ENCODE assay signal across 1 cellular context in the genomic region with DNA sequence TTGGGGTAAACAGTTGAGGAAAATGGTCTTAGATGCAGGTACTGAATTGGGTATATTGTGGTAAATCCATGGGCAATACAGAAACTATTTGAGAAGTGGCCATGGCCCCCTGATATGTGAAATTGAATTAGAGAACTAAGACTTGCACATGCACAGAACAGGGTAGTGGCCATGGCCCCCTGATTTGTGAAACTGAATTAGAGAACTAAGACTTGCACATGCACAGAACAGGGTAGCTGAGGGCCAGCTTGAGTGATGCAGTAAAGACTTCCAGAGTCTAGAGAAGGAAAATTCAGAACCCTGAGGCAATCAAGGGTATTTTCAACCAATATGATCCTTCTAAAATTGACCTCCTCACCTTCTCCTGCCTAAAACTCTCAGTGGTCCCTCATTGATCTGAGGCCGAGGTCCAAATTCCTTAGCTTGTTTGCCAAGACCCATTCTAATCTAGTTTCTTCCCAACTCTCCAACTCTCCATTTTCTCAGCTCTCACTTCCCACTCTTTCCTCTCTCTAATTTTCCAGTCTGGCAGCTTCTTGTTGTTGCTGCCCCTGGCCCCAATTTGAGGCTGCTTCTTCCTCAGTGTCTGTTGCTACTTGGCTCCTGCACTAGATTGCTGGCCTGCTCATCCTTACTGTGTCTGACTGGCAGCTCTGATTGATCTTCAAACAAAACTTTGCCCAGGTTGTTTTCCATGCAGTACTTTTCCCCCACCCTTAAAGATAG.
TF ChIP-seq lines count a peak whose summit lies in the region.

No MANE protein-coding gene starts in this region.

TF ChIP-seq in WTC11, 78 proteins besides CTCF, POLR2A, EP300 and RAD21:
- TF ChIP-seq ARID4B (CRISPR knock-in tag; IDR thresholded peaks at IDR 0.05; ENCODE audit: borderline replicate concordance): no peak
- no peak for TF ChIP-seq GABPB1 (CRISPR knock-in tag; IDR thresholded peaks at IDR 0.05)
- no peak for TF ChIP-seq JAZF1 (CRISPR knock-in tag; IDR thresholded peaks at IDR 0.05)
- no peak for TF ChIP-seq KAT7 (CRISPR knock-in tag; IDR thresholded peaks at IDR 0.05; ENCODE audit: borderline replicate concordance)
- no peak for TF ChIP-seq MYBL2 (CRISPR knock-in tag; IDR thresholded peaks at IDR 0.05)
- no peak for TF ChIP-seq SOX15 (CRISPR knock-in tag; IDR thresholded peaks at IDR 0.05)
- TF ChIP-seq IRF2 (CRISPR knock-in tag; IDR thresholded peaks at IDR 0.05; ENCODE audit: borderline replicate concordance, low read depth): no peak
- TF ChIP-seq, protein P1, sequence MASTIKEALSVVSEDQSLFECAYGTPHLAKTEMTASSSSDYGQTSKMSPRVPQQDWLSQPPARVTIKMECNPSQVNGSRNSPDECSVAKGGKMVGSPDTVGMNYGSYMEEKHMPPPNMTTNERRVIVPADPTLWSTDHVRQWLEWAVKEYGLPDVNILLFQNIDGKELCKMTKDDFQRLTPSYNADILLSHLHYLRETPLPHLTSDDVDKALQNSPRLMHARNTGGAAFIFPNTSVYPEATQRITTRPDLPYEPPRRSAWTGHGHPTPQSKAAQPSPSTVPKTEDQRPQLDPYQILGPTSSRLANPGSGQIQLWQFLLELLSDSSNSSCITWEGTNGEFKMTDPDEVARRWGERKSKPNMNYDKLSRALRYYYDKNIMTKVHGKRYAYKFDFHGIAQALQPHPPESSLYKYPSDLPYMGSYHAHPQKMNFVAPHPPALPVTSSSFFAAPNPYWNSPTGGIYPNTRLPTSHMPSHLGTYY (CRISPR knock-in tag; IDR thresholded peaks at IDR 0.05): no peak
- no peak for TF ChIP-seq ZNF121 (CRISPR knock-in tag; IDR thresholded peaks at IDR 0.05)
- TF ChIP-seq AFF4 (CRISPR knock-in tag; IDR thresholded peaks at IDR 0.05; ENCODE audit: borderline replicate concordance): no peak
